Comparison of ENCODE assay signal across 10 cellular contexts in genomic region chr7:30893357-30893756, GRCh38. TPM values are rescaled to one million over a fixed set of nuclear protein-coding genes. Genes with fewer than 3 reads are reported as not detected.
A peak's percentile ranks its signal among the peaks of the same experiment; 100 is the strongest.
DNase-seq lines count a peak whose midpoint lies in the region; ATAC-seq, FAIRE-seq and TF ChIP-seq lines count a peak whose summit lies in the region.
"Had no signal": no experiment of that assay in that cellular context is flagged by ENCODE, and none has a peak within 500 bp of the region (broad histone marks: within the 10 kb centered on the region; RNA-seq: fewer than 3 reads in every experiment).

No MANE protein-coding gene starts in this region.

- peak overlapping the region; percentile 20 for H3K4me2 ChIP-seq in endothelial cell of umbilical vein (ENCODE audit: insufficient read depth, low read length)

- H3K36me3 ChIP-seq in endothelial cell of umbilical vein (ENCODE audit: control insufficient read depth in 2 of 2, extremely low read depth in 1 of 2, insufficient read depth in 2 of 2, low read length in 2 of 2) (no peaks in the 10 kb centered on the region), stomach smooth muscle (ENCODE audit: control insufficient read depth in 2 of 2, insufficient read depth in 2 of 2, low read length in 2 of 2) (peaks cover 4 to 7% of the 10 kb centered on the region in 2 donors)
- H3K36me3 ChIP-seq: adrenal gland had no signal

- ATAC-seq in left lobe of liver, result peak; percentile 51
- no peak for ATAC-seq in HG03039 (IDR thresholded peaks at IDR 0.05; ENCODE audit: unreplicated experiment)
- no peak for ATAC-seq in esophagus mucosa

- H2AFZ ChIP-seq in endothelial cell of umbilical vein (ENCODE audit: low read depth, low read length), result no peak overlapping the region

- H3K79me2 ChIP-seq in endothelial cell of umbilical vein (ENCODE audit: control insufficient read depth, insufficient read depth, low read length), result no peaks in the 10 kb centered on the region

- H3K4me3 ChIP-seq in endothelial cell of umbilical vein (replicated peaks in 1 of 3; ENCODE audit: insufficient read depth in 1 of 3, low read depth in 1 of 3, low read length in 3 of 3), result no peak overlapping the region
- H3K4me3 ChIP-seq in stomach smooth muscle (ENCODE audit: low read length in 2 of 2), result no peak overlapping the region
- H3K4me3 ChIP-seq: adrenal gland had no signal

- intact Hi-C loops in endothelial cell of umbilical vein (cut with micrococcal nuclease), result loop anchor here (1.0 to 2.0 kb wide), 5 partner anchors 23 to 93 kb away; no protein-coding TSS in a partner anchor

- BruUV-seq in endothelial cell of umbilical vein (replicated peaks; lab: Mats Ljungman, UMichigan), result no TSS peak

- POLR2A ChIA-PET in endothelial cell of umbilical vein (lab: Charles Lee), result no interaction called here

- H3K4me1 ChIP-seq in endothelial cell of umbilical vein (ENCODE audit: control insufficient read depth, extremely low read depth, insufficient read depth, low read length) (peaks cover 20% of the 10 kb centered on the region), stomach smooth muscle (ENCODE audit: control insufficient read depth, insufficient read depth, low read length) (peaks cover 39% of the 10 kb centered on the region)

- peak overlapping the region; percentile 49 for H3K27ac ChIP-seq in endothelial cell of umbilical vein (ENCODE audit: insufficient read depth, low read depth, low read length)
- H3K27ac ChIP-seq in stomach smooth muscle (ENCODE audit: low read length), result peak overlapping the region; percentile 31

- no peaks in the 10 kb centered on the region for H3K9me3 ChIP-seq in endothelial cell of umbilical vein (replicated peaks; ENCODE audit: control insufficient read depth, insufficient read depth, low read length)
- H3K9me3 ChIP-seq in stomach smooth muscle (ENCODE audit: control insufficient read depth in 2 of 2, low read length in 2 of 2), result no peaks in the 10 kb centered on the region
- H3K9me3 ChIP-seq: adrenal gland had no signal

- peak; percentile 9 for DNase-seq in NCI-H446 treated with DMSO at 0.1 percent for 48 hours (lab: John Stamatoyannopoulos, UW)
- DNase-seq in endothelial cell of umbilical vein (ENCODE audit: low read depth, low spot score), result peak; percentile 98
- DNase-seq in left lobe of liver (ENCODE audit: low spot score), result no peak
- no peak for DNase-seq in NCI-H1417 treated with DMSO at 0.1 percent for 48 hours (lab: John Stamatoyannopoulos, UW)
- no peak for DNase-seq in NCI-H187 (lab: John Stamatoyannopoulos, UW)
- DNase-seq: SHP77 had no signal

- CTCF ChIA-PET in endothelial cell of umbilical vein (lab: Charles Lee), result interaction anchor here (0.8 to 2.7 kb wide), 3 partner anchors 45 to 94 kb away, joined by 3 to 10 read pairs (median 3); no protein-coding TSS in a partner anchor

- TF ChIP-seq CTCF in endothelial cell of umbilical vein (IDR thresholded peaks at IDR 0.05; ENCODE audit: extremely low read depth in 1 of 2, insufficient read depth in 1 of 2, low read depth in 1 of 2, low read length in 2 of 2), result no peak

- dilution Hi-C loops in endothelial cell of umbilical vein (cut with MboI; ENCODE audit: extremely low pct_ligation_motif_present, low sequenced_read_pairs), result no loop called here

- no peaks in the 10 kb centered on the region for H3K9me1 ChIP-seq in endothelial cell of umbilical vein (replicated peaks; ENCODE audit: control insufficient read depth, extremely low read depth, insufficient read depth, low read length)

- no peak for TF ChIP-seq POLR2A in endothelial cell of umbilical vein (IDR thresholded peaks at IDR 0.05; ENCODE audit: low read depth, low read length)

- peak overlapping the region; percentile 27 for H3K9ac ChIP-seq in endothelial cell of umbilical vein (replicated peaks; ENCODE audit: extremely low read depth, insufficient read depth, low read length)
- no peak overlapping the region for H3K9ac ChIP-seq in stomach smooth muscle (ENCODE audit: low read length in 2 of 2)

- peak; percentile 99 for FAIRE-seq in endothelial cell of umbilical vein (lab: Jason Lieb, UNC)

- peaks cover 24 to 28% of the 10 kb centered on the region in 2 experiments for H3K27me3 ChIP-seq in endothelial cell of umbilical vein (ENCODE audit: control insufficient read depth in 2 of 2, insufficient read depth in 2 of 2, low read length in 2 of 2)
- H3K27me3 ChIP-seq in stomach smooth muscle (ENCODE audit: control insufficient read depth in 1 of 2, insufficient read depth in 2 of 2, low read length in 2 of 2), result no peaks in the 10 kb centered on the region
- H3K27me3 ChIP-seq: adrenal gland had no signal

- no peaks in the 10 kb centered on the region for H4K20me1 ChIP-seq in endothelial cell of umbilical vein (replicated peaks; ENCODE audit: control insufficient read depth, extremely low read depth, insufficient read depth, low read length)

TF ChIP-seq in endothelial cell of umbilical vein, 7 proteins besides CTCF, POLR2A, EP300 and RAD21:
- peak; percentile 38 for TF ChIP-seq GATA2 (IDR thresholded peaks at IDR 0.05; ENCODE audit: insufficient read depth, insufficient read length, low read depth, low read length)
- peak; percentile 41 for TF ChIP-seq POLR2AphosphoS5 (IDR thresholded peaks at IDR 0.05; ENCODE audit: insufficient read depth, low read depth, low read length)
- no peak for TF ChIP-seq JUN (IDR thresholded peaks at IDR 0.05; ENCODE audit: borderline replicate concordance, insufficient read depth, insufficient read length, low read depth)

RNA-seq across cellular contexts. Expression of gene AQP1, which starts 18.3 kb away (rescaled TPM):
- total RNA-seq in endothelial cell of umbilical vein (11.6 and 15.9 TPM in 2 replicates), left lobe of liver (16.6 TPM), esophagus mucosa (42.3 TPM)
- polyA plus RNA-seq in endothelial cell of umbilical vein, result 10.5 and 11.7 TPM in 2 replicates
- 9.5 and 13.5 TPM in 2 replicates for polyA plus RNA-seq in endothelial cell of umbilical vein (2011; cell fraction: cytosol; rRNA removed)
- 4.8 and 8.2 TPM in 2 replicates for polyA plus RNA-seq in endothelial cell of umbilical vein (2011; cell fraction: nucleus; rRNA removed)
- polyA plus RNA-seq in endothelial cell of umbilical vein (2012), result 0.60 and 2.2 TPM in 2 replicates
- polyA minus RNA-seq in endothelial cell of umbilical vein, result 10.5 and 12.4 TPM in 2 replicates
- polyA minus RNA-seq in endothelial cell of umbilical vein (2011; cell fraction: cytosol; rRNA and poly(A)+ RNA removed), result 0.31 TPM
- 1.7 and 2.9 TPM in 2 replicates for polyA minus RNA-seq in endothelial cell of umbilical vein (2011; cell fraction: nucleus; rRNA and poly(A)+ RNA removed)

Comparison
In these comparisons a context has a peak if more than half of its experiments do, and no peak if none do; other contexts are left out.
1. DNase-seq: peak in NCI-H446 treated with DMSO at 0.1 percent for 48 hours (single experiment) and endothelial cell of umbilical vein (single experiment); none in left lobe of liver (single experiment), NCI-H1417 treated with DMSO at 0.1 percent for 48 hours (single experiment) and NCI-H187 (0 of 2).